In genomic region chr1:191585095-191585494, GRCh38 we compare ENCODE assay signal across 30 cellular contexts.
"Had no signal": no experiment of that assay in that cellular context is flagged by ENCODE, and none has a peak within 500 bp of the region (broad histone marks: within the 10 kb centered on the region; RNA-seq: fewer than 3 reads in every experiment).

No MANE protein-coding gene starts in this region.

- H3K36me3 ChIP-seq: brain microvascular endothelial cell, esophagus muscularis mucosa, gastrocnemius medialis, heart left ventricle, WERI-Rb-1 had no signal

- H3K4me1 Mint-ChIP-seq: activated B cell treated with CpG ODN at 0.5 μM for 24 hours; activated T-helper 17 cell treated with anti-CD3 and anti-CD28 coated beads, Interleukin-2, amount 50 U/mL, for 72 hours; central memory CD8-positive, alpha-beta T cell had no signal

- H3K27me3 Mint-ChIP-seq: activated B cell treated with CpG ODN at 0.5 μM for 24 hours; activated CD8-positive, alpha-beta T cell treated with anti-CD3 and anti-CD28 coated beads for 36 hours; activated naive CD8-positive, alpha-beta T cell; activated T-helper 17 cell treated with anti-CD3 and anti-CD28 coated beads, Interleukin-2, amount 50 U/mL, for 72 hours; central memory CD8-positive, alpha-beta T cell; dendritic cell treated with granulocyte-macrophage colony-stimulating factor and Interleukin-4, amounts not matched to agents 40 ng/mL and 50 ng/mL, for 4 days had no signal

- H3K9me3 ChIP-seq: gastrocnemius medialis had no signal

- H3K27ac Mint-ChIP-seq: activated B cell treated with CpG ODN at 0.5 μM for 24 hours; activated CD8-positive, alpha-beta T cell treated with anti-CD3 and anti-CD28 coated beads for 36 hours; activated naive CD8-positive, alpha-beta T cell; activated T-helper 17 cell treated with anti-CD3 and anti-CD28 coated beads, Interleukin-2, amount 50 U/mL, for 72 hours; dendritic cell treated with granulocyte-macrophage colony-stimulating factor and Interleukin-4, amounts not matched to agents 40 ng/mL and 50 ng/mL, for 4 days; T-helper 2 cell treated with Interferon-gamma antibody and Interleukin-4, amounts not matched to agents 5 μg/mL and 100 μg/mL, for 36 hours had no signal

- H3K27ac ChIP-seq: brain microvascular endothelial cell, coronary artery, dorsolateral prefrontal cortex, esophagus muscularis mucosa, foreskin keratinocyte, gastrocnemius medialis, heart left ventricle, WERI-Rb-1 had no signal

- DNase-seq: activated B cell treated with CpG ODN at 0.5 μM for 24 hours; activated CD4-positive, alpha-beta T cell treated with anti-CD3 and anti-CD28 coated beads for 48 hours; activated CD4-positive, alpha-beta T cell treated with anti-CD3 and anti-CD28 coated beads, Interleukin-2, amount 50 U/mL, for 1 hour; activated CD4-positive, alpha-beta T cell treated with anti-CD3 and anti-CD28 coated beads, Interleukin-2, amount 50 U/mL, for 48 hours; activated CD8-positive, alpha-beta memory T cell treated with anti-CD3 and anti-CD28 coated beads for 24 hours; activated CD8-positive, alpha-beta T cell treated with anti-CD3 and anti-CD28 coated beads for 36 hours; activated effector memory CD4-positive, alpha-beta T cell treated with Interleukin-2 at 50 U/mL for 16 hours; activated gamma-delta T cell treated with Interleukin-2 at 50 U/mL for 16 hours; activated naive CD4-positive, alpha-beta T cell treated with anti-CD3 and anti-CD28 coated beads, Interleukin-2, amount 50 U/mL, for 16 hours; activated naive CD4-positive, alpha-beta T cell treated with Interleukin-2 at 50 U/mL for 16 hours; activated T-cell treated with anti-CD3 and anti-CD28 coated beads, Interleukin-2, amount 50 U/mL, for 4 hours; amniotic stem cell; anterior cingulate cortex; brain microvascular endothelial cell; dorsolateral prefrontal cortex; effector memory CD4-positive, alpha-beta T cell; foreskin keratinocyte; gastrocnemius medialis; glutamatergic neuron; heart left ventricle; T1000; WERI-Rb-1 had no signal

- H3K9me3 Mint-ChIP-seq: activated B cell treated with CpG ODN at 0.5 μM for 24 hours had no signal

- H3K4me3 Mint-ChIP-seq: activated B cell treated with CpG ODN at 0.5 μM for 24 hours; activated CD8-positive, alpha-beta T cell treated with anti-CD3 and anti-CD28 coated beads for 36 hours; activated naive CD8-positive, alpha-beta T cell; activated T-cell treated with anti-CD3 and anti-CD28 coated beads, Interleukin-2, amount 50 U/mL, for 4 hours; activated T-helper 17 cell treated with anti-CD3 and anti-CD28 coated beads, Interleukin-2, amount 50 U/mL, for 72 hours; central memory CD8-positive, alpha-beta T cell; dendritic cell treated with granulocyte-macrophage colony-stimulating factor and Interleukin-4, amounts not matched to agents 40 ng/mL and 50 ng/mL, for 4 days; T-helper 2 cell treated with Interferon-gamma antibody and Interleukin-4, amounts not matched to agents 5 μg/mL and 100 μg/mL, for 36 hours had no signal

- H3K27me3 ChIP-seq: brain microvascular endothelial cell, dorsolateral prefrontal cortex, esophagus muscularis mucosa, foreskin keratinocyte, gastrocnemius medialis, heart left ventricle had no signal

- H3K4me3 ChIP-seq: coronary artery, dorsolateral prefrontal cortex, esophagus muscularis mucosa, gastrocnemius medialis, heart left ventricle had no signal

- ATAC-seq: activated CD4-positive, CD25-positive, alpha-beta regulatory T cell treated with anti-CD3 and anti-CD28 coated beads, Interleukin-2, amount 50 U/mL, for 24 hours; activated CD8-positive, alpha-beta T cell treated with anti-CD3 and anti-CD28 coated beads for 36 hours; activated T-cell treated with anti-CD3 and anti-CD28 coated beads, Interleukin-2, amount 50 U/mL, for 4 hours; activated T-helper 17 cell treated with anti-CD3 and anti-CD28 coated beads, Interleukin-2, amount 50 U/mL, for 72 hours; foreskin keratinocyte; gastrocnemius medialis; heart left ventricle had no signal

- H3K36me3 Mint-ChIP-seq: activated naive CD8-positive, alpha-beta T cell had no signal

- H3K4me1 ChIP-seq: esophagus muscularis mucosa, foreskin keratinocyte, gastrocnemius medialis, heart left ventricle had no signal
